4 cellular contexts compared by ENCODE assay signal in genomic region chrX:119922391-119922790, GRCh38. TPM values are rescaled to one million over a fixed set of nuclear protein-coding genes. Genes with fewer than 3 reads are reported as not detected.
"Had no signal": no experiment of that assay in that cellular context is flagged by ENCODE, and none has a peak within 500 bp of the region (broad histone marks: within the 10 kb centered on the region; RNA-seq: fewer than 3 reads in every experiment).

No MANE protein-coding gene starts in this region.

RNA-seq across cellular contexts. Expression of gene AKAP14, which starts 26.7 kb away (rescaled TPM):
- total RNA-seq: LHCN-M2, M059J, MCF 10A, NCI-H460 had no signal
